29 cellular contexts compared by ENCODE assay signal in genomic region chr7:106968160-106968559, GRCh38.
"Had no signal": no experiment of that assay in that cellular context is flagged by ENCODE, and none has a peak within 500 bp of the region (broad histone marks: within the 10 kb centered on the region; RNA-seq: fewer than 3 reads in every experiment).

No MANE protein-coding gene starts in this region.

- FAIRE-seq: TTC549 had no signal

- DNase-seq: activated B cell treated with CpG ODN at 0.5 μM for 24 hours; activated CD4-positive, alpha-beta memory T cell treated with anti-CD3 and anti-CD28 coated beads, Interleukin-2, amount 10 ng/mL, durations not matched to agents 7 days and 5 days; activated CD4-positive, alpha-beta T cell treated with anti-CD3 and anti-CD28 coated beads for 4 hours; activated CD4-positive, CD25-positive, alpha-beta regulatory T cell treated with anti-CD3 and anti-CD28 coated beads, Interleukin-2, amount 50 U/mL, for 72 hours; activated CD8-positive, alpha-beta memory T cell treated with anti-CD3 and anti-CD28 coated beads for 24 hours; activated effector memory CD4-positive, alpha-beta T cell treated with anti-CD3 and anti-CD28 coated beads, Interleukin-2, amount 50 U/mL, for 16 hours; activated naive CD4-positive, alpha-beta T cell; activated naive CD4-positive, alpha-beta T cell treated with anti-CD3 and anti-CD28 coated beads, Interleukin-2, amount 50 U/mL, for 16 hours; activated naive CD8-positive, alpha-beta T cell treated with anti-CD3 and anti-CD28 coated beads for 36 hours; activated T-cell treated with anti-CD3 and anti-CD28 coated beads, Interleukin-2, amount 50 U/mL, for 1 hour; activated T-cell treated with anti-CD3 and anti-CD28 coated beads, Interleukin-2, amount 50 U/mL, for 72 hours; amniotic stem cell; aorta; brain microvascular endothelial cell; central memory CD4-positive, alpha-beta T cell; NCI-H1105; NCI-H1436 treated with DMSO at 0.1 percent for 48 hours; NCI-H1694 treated with DMSO at 0.1 percent for 48 hours; NCI-H2029; NCI-H345; NCI-H524 treated with DMSO at 0.1 percent for 48 hours; PC-3; SHP77; SJCRH30 had no signal

- H3K36me3 Mint-ChIP-seq: activated naive CD8-positive, alpha-beta T cell treated with anti-CD3 and anti-CD28 coated beads for 36 hours had no signal

- H3K27ac Mint-ChIP-seq: activated B cell treated with CpG ODN at 0.5 μM for 24 hours; activated CD4-positive, alpha-beta memory T cell treated with anti-CD3 and anti-CD28 coated beads, Interleukin-2, amount 10 ng/mL, durations not matched to agents 7 days and 5 days; activated naive CD8-positive, alpha-beta T cell treated with anti-CD3 and anti-CD28 coated beads for 36 hours; activated T-cell treated with anti-CD3 and anti-CD28 coated beads, Interleukin-2, amount 50 U/mL, for 72 hours; activated T-helper 17 cell treated with anti-CD3 and anti-CD28 coated beads, Interleukin-2, amount 50 U/mL, for 72 hours; T-helper 1 cell treated with Interleukin-12 subunit alpha and Interleukin-12 subunit beta and Interleukin-4 antibody, amounts not matched to agents 30 μg/mL and 1 μg/mL, for 36 hours; T-helper 2 cell treated with Interferon-gamma antibody and Interleukin-4, amounts not matched to agents 5 μg/mL and 100 μg/mL, for 36 hours had no signal

- H3K4me1 Mint-ChIP-seq: activated B cell treated with CpG ODN at 0.5 μM for 24 hours; activated CD4-positive, alpha-beta memory T cell treated with anti-CD3 and anti-CD28 coated beads, Interleukin-2, amount 10 ng/mL, durations not matched to agents 7 days and 5 days; activated naive CD8-positive, alpha-beta T cell treated with anti-CD3 and anti-CD28 coated beads for 36 hours; activated T-helper 17 cell treated with anti-CD3 and anti-CD28 coated beads, Interleukin-2, amount 50 U/mL, for 72 hours had no signal

- H3K4me3 ChIP-seq: SJCRH30, SK-N-MC had no signal

- H3K4me3 Mint-ChIP-seq: activated B cell treated with CpG ODN at 0.5 μM for 24 hours; activated CD4-positive, alpha-beta memory T cell treated with anti-CD3 and anti-CD28 coated beads, Interleukin-2, amount 10 ng/mL, durations not matched to agents 7 days and 5 days; activated naive CD8-positive, alpha-beta T cell treated with anti-CD3 and anti-CD28 coated beads for 36 hours; activated T-cell treated with anti-CD3 and anti-CD28 coated beads, Interleukin-2, amount 50 U/mL, for 72 hours; activated T-helper 17 cell treated with anti-CD3 and anti-CD28 coated beads, Interleukin-2, amount 50 U/mL, for 72 hours; T-helper 1 cell treated with Interleukin-12 subunit alpha and Interleukin-12 subunit beta and Interleukin-4 antibody, amounts not matched to agents 30 μg/mL and 1 μg/mL, for 36 hours; T-helper 2 cell treated with Interferon-gamma antibody and Interleukin-4, amounts not matched to agents 5 μg/mL and 100 μg/mL, for 36 hours had no signal

- H3K27ac ChIP-seq: brain microvascular endothelial cell, SJCRH30, SK-N-MC had no signal

- H3K27me3 Mint-ChIP-seq: activated naive CD8-positive, alpha-beta T cell treated with anti-CD3 and anti-CD28 coated beads for 36 hours had no signal

- H3K9me3 ChIP-seq: SJCRH30 had no signal

- H3K9me3 Mint-ChIP-seq: activated B cell treated with CpG ODN at 0.5 μM for 24 hours; activated CD4-positive, alpha-beta memory T cell treated with anti-CD3 and anti-CD28 coated beads, Interleukin-2, amount 10 ng/mL, durations not matched to agents 7 days and 5 days; activated naive CD8-positive, alpha-beta T cell treated with anti-CD3 and anti-CD28 coated beads for 36 hours; activated T-cell treated with anti-CD3 and anti-CD28 coated beads, Interleukin-2, amount 50 U/mL, for 72 hours; activated T-helper 17 cell treated with anti-CD3 and anti-CD28 coated beads, Interleukin-2, amount 50 U/mL, for 72 hours; T-helper 1 cell treated with Interleukin-12 subunit alpha and Interleukin-12 subunit beta and Interleukin-4 antibody, amounts not matched to agents 30 μg/mL and 1 μg/mL, for 36 hours; T-helper 2 cell treated with Interferon-gamma antibody and Interleukin-4, amounts not matched to agents 5 μg/mL and 100 μg/mL, for 36 hours had no signal

- H3K27me3 ChIP-seq: SJCRH30 had no signal

- H3K36me3 ChIP-seq: brain microvascular endothelial cell, SJCRH30 had no signal

- ATAC-seq: activated T-cell treated with anti-CD3 and anti-CD28 coated beads, Interleukin-2, amount 50 U/mL, for 72 hours; activated T-helper 17 cell treated with anti-CD3 and anti-CD28 coated beads, Interleukin-2, amount 50 U/mL, for 72 hours; PC-3 had no signal

- H3K4me1 ChIP-seq: SJCRH30 had no signal
